ENCODE assay signal across 9 cellular contexts in the genomic region with DNA sequence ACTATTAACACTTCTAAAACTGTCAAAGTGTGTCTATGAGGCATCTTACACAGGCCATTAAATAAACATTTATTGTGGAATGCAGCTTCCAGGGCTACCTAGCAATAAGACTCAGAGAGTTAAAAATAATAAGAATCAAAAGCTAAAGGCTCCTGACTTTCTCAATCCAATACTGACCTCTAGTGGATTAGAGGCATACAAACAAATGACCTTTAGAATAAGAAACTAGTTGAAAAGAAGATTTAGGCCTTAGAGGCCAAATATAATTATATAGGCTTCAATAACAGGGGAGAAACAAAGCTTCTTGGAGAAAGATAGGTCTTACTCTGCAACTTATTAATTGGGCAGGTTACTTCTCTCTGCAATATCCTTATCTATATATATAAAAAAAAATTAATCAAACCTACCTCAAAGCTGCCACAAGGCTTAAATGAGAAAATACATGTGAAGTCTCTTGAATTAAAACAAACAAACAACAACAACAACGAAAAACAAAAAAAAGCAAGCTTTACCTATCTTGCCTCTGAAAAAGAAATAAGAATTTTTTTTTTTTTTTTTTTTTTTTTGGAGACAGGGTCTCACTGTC.
DNase-seq lines count a peak whose midpoint lies in the region; ATAC-seq, FAIRE-seq and TF ChIP-seq lines count a peak whose summit lies in the region.
"Had no signal": no experiment of that assay in that cellular context is flagged by ENCODE, and none has a peak within 500 bp of the region (broad histone marks: within the 10 kb centered on the region; RNA-seq: fewer than 3 reads in every experiment).

No MANE protein-coding gene starts in this region.

- no peaks in the 10 kb centered on the region for H3K4me1 Mint-ChIP-seq in nephron progenitor cell

- H3K4me3 ChIP-seq in OCI-LY3 (ENCODE audit: low read length): no peak overlapping the region
- H3K4me3 ChIP-seq: SJSA1 had no signal

- H3K4me3 Mint-ChIP-seq in nephron progenitor cell: no peak overlapping the region

- no peak overlapping the region for H2AFZ ChIP-seq in OCI-LY3 (ENCODE audit: low read depth, low read length)

- no peaks in the 10 kb centered on the region for H4K20me1 ChIP-seq in OCI-LY3 (ENCODE audit: insufficient read depth, low read length)

- no peaks in the 10 kb centered on the region for H3K9me3 ChIP-seq in OCI-LY3 (ENCODE audit: insufficient read depth, low read length)
- H3K9me3 ChIP-seq: SJSA1 had no signal

- no peak overlapping the region for H3K9ac ChIP-seq in OCI-LY3 (ENCODE audit: low read length)

- H3K36me3 Mint-ChIP-seq in nephron progenitor cell (ENCODE audit: low read depth): no peaks in the 10 kb centered on the region

- no peak overlapping the region for H3K27ac Mint-ChIP-seq in nephron progenitor cell

- DNase-seq in DMS79 (lab: John Stamatoyannopoulos, UW): peak; percentile 12
- no peak for DNase-seq in nephron progenitor cell
- no peak for DNase-seq in activated T-cell treated with anti-CD3 and anti-CD28 coated beads, Interleukin-2, amount 50 U/mL, for 1 hour
- DNase-seq in posterior cingulate gyrus: no peak

- H3K27me3 Mint-ChIP-seq in nephron progenitor cell (ENCODE audit: low read depth, poor library complexity): no peaks in the 10 kb centered on the region

- H3K9me3 Mint-ChIP-seq in nephron progenitor cell: no peaks in the 10 kb centered on the region

- peak; percentile 50 for ATAC-seq in HG03469 (IDR thresholded peaks at IDR 0.05; ENCODE audit: unreplicated experiment)
- no peak for ATAC-seq in GM18520 (IDR thresholded peaks at IDR 0.05; ENCODE audit: unreplicated experiment)

- no peaks in the 10 kb centered on the region for H3K36me3 ChIP-seq in OCI-LY3 (replicated peaks; ENCODE audit: low read depth, low read length)
- H3K36me3 ChIP-seq: SJSA1 had no signal

- peak; percentile 86 for FAIRE-seq in endometrium (lab: Jason Lieb, UNC)

- no peaks in the 10 kb centered on the region for H3K79me2 ChIP-seq in OCI-LY3 (ENCODE audit: low read length)

- TF ChIP-seq CTCF in OCI-LY3 (IDR thresholded peaks at IDR 0.05; ENCODE audit: low read depth, low read length) (peak; percentile 82), nephron progenitor cell (IDR thresholded peaks at IDR 0.05) (peak; percentile 74)

- H3K27me3 ChIP-seq in OCI-LY3 (ENCODE audit: low read depth, low read length): no peaks in the 10 kb centered on the region
- H3K27me3 ChIP-seq: SJSA1 had no signal

- intact Hi-C loops in posterior cingulate gyrus (cut with DNase I): loop anchor here (5.0 to 10.0 kb wide), 2 partner anchors 657 to 1035 kb away; no protein-coding TSS in a partner anchor

- no peak overlapping the region for H3K4me2 ChIP-seq in OCI-LY3 (ENCODE audit: low read length)

- no peaks in the 10 kb centered on the region for H3K4me1 ChIP-seq in OCI-LY3 (ENCODE audit: low read length)

- H3K27ac ChIP-seq in OCI-LY3 (ENCODE audit: low read length): no peak overlapping the region
- H3K27ac ChIP-seq: SJSA1 had no signal
